3 cellular contexts compared by ENCODE assay signal in genomic region chr20:33236351-33236750, GRCh38.
TF ChIP-seq lines count a peak whose summit lies in the region.

No MANE protein-coding gene starts in this region.

TF ChIP-seq in HepG2, 621 proteins besides CTCF, POLR2A, EP300 and RAD21:
- TF ChIP-seq MAFK (conservative IDR thresholded peaks at IDR 0.05 in 1 of 2, IDR thresholded peaks at IDR 0.05 in 1 of 2; ENCODE audit: low read length in 2 of 2) (peak; percentile 92 to 93), ZFP91 (CRISPR knock-in tag; IDR thresholded peaks at IDR 0.05; ENCODE audit: borderline replicate concordance) (no peak), MAFF (IDR thresholded peaks at IDR 0.05; ENCODE audit: low read depth, low read length) (peak; percentile 90), ZNF546 (CRISPR knock-in tag; conservative IDR thresholded peaks at IDR 0.05) (no peak)
TF ChIP-seq in HepG2: peak in this region for 2.

TF ChIP-seq in IMR-90, 13 proteins besides CTCF, POLR2A, EP300 and RAD21:
- no peak for TF ChIP-seq ELK1 (IDR thresholded peaks at IDR 0.05; ENCODE audit: borderline replicate concordance, low read depth, low read length)
- no peak for TF ChIP-seq CHD1 (IDR thresholded peaks at IDR 0.05; ENCODE audit: low read depth, low read length)
- no peak for TF ChIP-seq USF2 (IDR thresholded peaks at IDR 0.05; ENCODE audit: low read depth, low read length)
- TF ChIP-seq CEBPB (IDR thresholded peaks at IDR 0.05; ENCODE audit: low read depth, low read length) = no peak
- no peak for TF ChIP-seq NFE2L2 (IDR thresholded peaks at IDR 0.05; ENCODE audit: low read depth, low read length)
- TF ChIP-seq MAZ (IDR thresholded peaks at IDR 0.05; ENCODE audit: borderline replicate concordance, low read depth, low read length) = no peak
- no peak for TF ChIP-seq BHLHE40 (IDR thresholded peaks at IDR 0.05; ENCODE audit: low read depth, low read length)
- TF ChIP-seq MAFK (IDR thresholded peaks at IDR 0.05; ENCODE audit: low read depth, low read length) = peak; percentile 44; the same call in 1 of the 2 replicates

TF ChIP-seq in K562, 482 proteins besides CTCF, POLR2A, EP300 and RAD21:
- TF ChIP-seq MAFF (IDR thresholded peaks at IDR 0.05; ENCODE audit: low read length) (peak; percentile 27), MAFG (tag; conservative IDR thresholded peaks at IDR 0.05) (peak; percentile 59), ZNF407 (IDR thresholded peaks at IDR 0.05; ENCODE audit: low read depth) (no peak), GTF3C2 (IDR thresholded peaks at IDR 0.05; ENCODE audit: borderline replicate concordance, extremely low read depth, insufficient read length) (no peak), RBBP5 (IDR thresholded peaks at IDR 0.05; ENCODE audit: borderline replicate concordance, insufficient read depth, low read length, poor library complexity, severe bottlenecking) (no peak), ZNF316 (IDR thresholded peaks at IDR 0.05) (peak; percentile 73), CCAR2 (IDR thresholded peaks at IDR 0.05; ENCODE audit: low read depth, low read length) (no peak), C11orf30 (IDR thresholded peaks at IDR 0.05; ENCODE audit: low read depth) (peak; percentile 55; the same call in 1 of the 2 replicates), RB1 (IDR thresholded peaks at IDR 0.05; ENCODE audit: low read depth) (no peak)
